In the genomic region with DNA sequence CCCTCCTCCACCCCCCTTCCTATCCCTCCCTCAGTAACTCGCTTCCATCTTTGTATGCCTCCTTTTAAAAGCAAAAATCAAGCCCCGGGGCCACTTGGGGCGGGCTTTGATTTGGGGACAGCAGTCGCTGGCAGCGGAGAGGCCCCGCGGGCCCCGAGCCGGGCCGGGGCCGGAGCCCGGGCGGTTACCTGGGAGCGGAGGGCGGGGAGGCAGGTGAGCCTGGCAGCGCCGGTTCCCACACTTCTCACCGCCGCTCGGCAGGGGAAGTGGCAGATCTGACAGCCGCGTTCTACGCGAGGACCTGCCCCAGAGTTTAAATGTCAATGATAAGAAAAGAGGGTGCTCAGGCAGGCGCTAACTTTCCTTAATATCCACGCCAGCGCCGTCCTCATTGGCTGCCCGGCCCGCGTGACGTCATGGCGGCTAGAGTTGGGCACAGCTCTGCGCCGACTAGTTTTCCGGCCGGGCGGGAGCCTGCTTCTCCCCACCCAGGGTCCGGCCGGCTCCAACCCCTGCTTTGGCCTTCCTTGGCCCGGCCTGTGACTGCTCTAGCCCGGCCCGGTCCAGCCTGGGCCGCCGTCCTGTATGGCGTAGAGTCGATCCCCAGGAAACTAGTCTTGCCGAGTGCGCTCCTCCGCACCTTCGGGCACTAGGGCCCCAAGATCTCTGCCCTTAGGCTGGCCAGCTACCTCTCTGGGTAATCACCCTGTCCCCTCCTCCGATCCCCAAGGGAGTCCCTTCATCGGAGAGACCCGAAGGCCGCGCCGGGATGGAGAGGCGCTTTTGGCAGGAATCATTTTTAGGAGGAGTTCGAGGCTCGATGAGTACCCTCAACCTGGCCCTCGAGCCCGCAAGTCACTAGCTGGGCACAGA, we compare ENCODE assay signal across 9 cellular contexts. TPM values are rescaled to one million over a fixed set of nuclear protein-coding genes. Genes with fewer than 3 reads are reported as not detected.
A peak's percentile ranks its signal among the peaks of the same experiment; 100 is the strongest.
DNase-seq lines count a peak whose midpoint lies in the region; ATAC-seq, FAIRE-seq and TF ChIP-seq lines count a peak whose summit lies in the region.
"Had no signal": no experiment of that assay in that cellular context is flagged by ENCODE, and none has a peak within 500 bp of the region (broad histone marks: within the 10 kb centered on the region; RNA-seq: fewer than 3 reads in every experiment).

No MANE protein-coding gene starts in this region.

- peak overlapping the region; percentile 71 for H3K4me3 Mint-ChIP-seq in activated naive CD8-positive, alpha-beta T cell

- peaks cover 86% of the 10 kb centered on the region for H3K27me3 ChIP-seq in iPS DF 6.9 (ENCODE audit: control insufficient read depth, insufficient read depth, low read length)
- H3K27me3 ChIP-seq in gastrocnemius medialis: peaks cover 99 to 100% (median 100%) of the 10 kb centered on the region in 3 donors

- no peak for ATAC-seq in gastrocnemius medialis
- ATAC-seq: upper lobe of right lung had no signal

- no peak for FAIRE-seq in H54 (lab: Jason Lieb, UNC)

- H3K27ac Mint-ChIP-seq in activated naive CD8-positive, alpha-beta T cell: no peak overlapping the region

- TF ChIP-seq CTCF in gastrocnemius medialis (IDR thresholded peaks at IDR 0.05 in 4 of 5, conservative IDR thresholded peaks at IDR 0.05 in 1 of 5): no peak

- H3K9me3 ChIP-seq in iPS DF 6.9 (ENCODE audit: control insufficient read depth, insufficient read depth, low read length): no peaks in the 10 kb centered on the region
- no peaks in the 10 kb centered on the region for H3K9me3 ChIP-seq in gastrocnemius medialis
- H3K9me3 ChIP-seq: upper lobe of right lung had no signal

- DNase-seq in NCI-H748 (lab: John Stamatoyannopoulos, UW; ENCODE audit: unreplicated experiment) (peak; percentile 40), NCI-H748 treated with DMSO at 0.1 percent for 48 hours (lab: John Stamatoyannopoulos, UW) (no peak), iPS DF 6.9 (ENCODE audit: low read depth, low spot score) (no peak), gastrocnemius medialis (no peak), LoVo (ENCODE audit: low spot score) (no peak), H54 (ENCODE audit: insufficient read length, low spot score) (no peak), AML-193 (lab: John Stamatoyannopoulos, UW) (no peak)
- DNase-seq: upper lobe of right lung had no signal

- H3K4me3 ChIP-seq in iPS DF 6.9 (ENCODE audit: low read length) (peak overlapping the region; percentile 42; the same call in 1 of the 2 replicates), gastrocnemius medialis (peak overlapping the region; percentile 35 to 68 (median 40))
- H3K4me3 ChIP-seq: upper lobe of right lung had no signal

- in situ Hi-C loops in gastrocnemius medialis (cut with MboI; ENCODE audit: low sequenced_read_pairs in 4 of 4): no loop called here

- H3K4me1 Mint-ChIP-seq in activated naive CD8-positive, alpha-beta T cell (ENCODE audit: low read depth): peaks cover 25% of the 10 kb centered on the region

- H3K36me3 ChIP-seq in iPS DF 6.9 (ENCODE audit: control insufficient read depth, insufficient read depth, low read length) (no peaks in the 10 kb centered on the region), gastrocnemius medialis (no peaks in the 10 kb centered on the region)
- H3K36me3 ChIP-seq: upper lobe of right lung had no signal

- TF ChIP-seq POLR2A in gastrocnemius medialis (IDR thresholded peaks at IDR 0.05) (no peak), H54 (IDR thresholded peaks at IDR 0.05; ENCODE audit: low read depth, low read length) (no peak)

- H3K4me1 ChIP-seq in iPS DF 6.9 (ENCODE audit: control insufficient read depth, insufficient read depth, low read length) (peaks cover 9% of the 10 kb centered on the region; the same call in 1 of the 2 replicates), gastrocnemius medialis (peaks cover 43 to 55% of the 10 kb centered on the region in 2 donors)

- peaks cover 33% of the 10 kb centered on the region for H3K27me3 Mint-ChIP-seq in activated naive CD8-positive, alpha-beta T cell

- intact Hi-C loops in gastrocnemius medialis (cut with DNase I; ENCODE audit: low total_unique reads): no loop called here

- no CpG with 5 or more reads among the region's 62 CpGs for WGBS in iPS DF 6.9 (ENCODE audit: insufficient coverage, insufficient read length)

- no peak overlapping the region for H3K27ac ChIP-seq in iPS DF 6.9 (ENCODE audit: low read length)
- no peak overlapping the region for H3K27ac ChIP-seq in gastrocnemius medialis
- H3K27ac ChIP-seq: upper lobe of right lung had no signal

- no peaks in the 10 kb centered on the region for H3K36me3 Mint-ChIP-seq in activated naive CD8-positive, alpha-beta T cell

- H3K9me3 Mint-ChIP-seq in activated naive CD8-positive, alpha-beta T cell (ENCODE audit: low read depth): no peaks in the 10 kb centered on the region

RNA-seq across cellular contexts. Expression of a gene that starts 6.7 kb away (rescaled TPM):
- total RNA-seq in gastrocnemius medialis: not detected
- total RNA-seq: upper lobe of right lung had no signal
